28 cellular contexts compared by ENCODE assay signal in genomic region chr1:68586766-68587165, GRCh38.
"Had no signal": no experiment of that assay in that cellular context is flagged by ENCODE, and none has a peak within 500 bp of the region (broad histone marks: within the 10 kb centered on the region; RNA-seq: fewer than 3 reads in every experiment).

No MANE protein-coding gene starts in this region.

- H3K9me3 Mint-ChIP-seq: type B pancreatic cell had no signal

- H3K27me3 Mint-ChIP-seq: stimulated activated memory B cell treated with anti-CD40 and anti-IgM and Interleukin-4, amounts not matched to agents 10 μg/mL and 1 μg/mL and 100 μg/mL, for 72 hours; stimulated activated naive B cell treated with anti-CD40 and anti-IgM and Interleukin-4, amounts not matched to agents 10 μg/mL and 1 μg/mL and 100 μg/mL, for 72 hours; stimulated activated naive CD8-positive, alpha-beta T cell treated with anti-CD3 and anti-CD28 coated beads, Interleukin-15, amount 100 ng/mL, for 72 hours; stimulated activated naive CD8-positive, alpha-beta T cell treated with anti-CD3 and anti-CD28 coated beads, Interleukin-15, Interleukin-2, amounts not matched to agents 100 ng/mL and 50 ng/mL, for 24 hours had no signal

- H3K27me3 ChIP-seq: stomach, suprapubic skin, testis, thyroid gland, tibial artery, tibial nerve, transverse colon, upper lobe of left lung, upper lobe of right lung, uterus, vagina had no signal

- H3K4me1 ChIP-seq: stomach, suprapubic skin, testis, thyroid gland, tibial artery, tibial nerve, transverse colon, upper lobe of left lung, upper lobe of right lung, uterus, vagina had no signal

- H3K36me3 Mint-ChIP-seq: stimulated activated effector memory CD8-positive, alpha-beta T cell treated with anti-CD3 and anti-CD28 coated beads, Interleukin-12 subunit alpha, Interleukin-12 subunit beta, amount 100 ng/mL, for 72 hours; stimulated activated memory B cell treated with anti-CD40 and anti-IgM and Interleukin-4, amounts not matched to agents 10 μg/mL and 1 μg/mL and 100 μg/mL, for 72 hours; stimulated activated naive B cell treated with anti-CD40 and anti-IgM and Interleukin-4, amounts not matched to agents 10 μg/mL and 1 μg/mL and 100 μg/mL, for 72 hours; type B pancreatic cell had no signal

- H3K27ac ChIP-seq: stomach, suprapubic skin, testis, thoracic aorta, thyroid gland, tibial artery, tibial nerve, transverse colon, upper lobe of left lung, upper lobe of right lung, uterus, vagina had no signal

- H3K9me3 ChIP-seq: suprapubic skin, testis, thoracic aorta, thyroid gland, upper lobe of right lung, uterus, vagina had no signal

- ATAC-seq: stimulated activated effector memory CD8-positive, alpha-beta T cell treated with anti-CD3 and anti-CD28 coated beads, Interleukin-12 subunit alpha, Interleukin-12 subunit beta, amount 100 ng/mL, for 72 hours; stimulated activated memory B cell treated with anti-CD40 and anti-IgM and Interleukin-4, amounts not matched to agents 10 μg/mL and 1 μg/mL and 100 μg/mL, for 72 hours; stimulated activated naive B cell treated with anti-CD40 and anti-IgM and Interleukin-4, amounts not matched to agents 10 μg/mL and 1 μg/mL and 100 μg/mL, for 72 hours; stimulated activated naive CD8-positive, alpha-beta T cell treated with anti-CD3 and anti-CD28 coated beads, Interleukin-15, amount 100 ng/mL, for 72 hours; stimulated activated naive CD8-positive, alpha-beta T cell treated with anti-CD3 and anti-CD28 coated beads, Interleukin-15, Interleukin-2, amounts not matched to agents 100 U/mL and 50 U/mL, for 24 hours; upper lobe of right lung had no signal

- H3K4me1 Mint-ChIP-seq: stimulated activated effector memory CD8-positive, alpha-beta T cell treated with anti-CD3 and anti-CD28 coated beads, Interleukin-12 subunit alpha, Interleukin-12 subunit beta, amount 100 ng/mL, for 72 hours; stimulated activated memory B cell treated with anti-CD40 and anti-IgM and Interleukin-4, amounts not matched to agents 10 μg/mL and 1 μg/mL and 100 μg/mL, for 72 hours; stimulated activated naive B cell treated with anti-CD40 and anti-IgM and Interleukin-4, amounts not matched to agents 10 μg/mL and 1 μg/mL and 100 μg/mL, for 72 hours; stimulated activated naive CD8-positive, alpha-beta T cell treated with anti-CD3 and anti-CD28 coated beads, Interleukin-15, amount 100 ng/mL, for 72 hours had no signal

- H3K27ac Mint-ChIP-seq: stimulated activated effector memory CD8-positive, alpha-beta T cell treated with anti-CD3 and anti-CD28 coated beads, Interleukin-12 subunit alpha, Interleukin-12 subunit beta, amount 100 ng/mL, for 72 hours; stimulated activated memory B cell treated with anti-CD40 and anti-IgM and Interleukin-4, amounts not matched to agents 10 μg/mL and 1 μg/mL and 100 μg/mL, for 72 hours; stimulated activated naive B cell treated with anti-CD40 and anti-IgM and Interleukin-4, amounts not matched to agents 10 μg/mL and 1 μg/mL and 100 μg/mL, for 72 hours; stimulated activated naive CD8-positive, alpha-beta T cell treated with anti-CD3 and anti-CD28 coated beads, Interleukin-15, amount 100 ng/mL, for 72 hours; stimulated activated naive CD8-positive, alpha-beta T cell treated with anti-CD3 and anti-CD28 coated beads, Interleukin-15, Interleukin-2, amounts not matched to agents 100 ng/mL and 50 ng/mL, for 24 hours; type B pancreatic cell had no signal

- H3K4me3 Mint-ChIP-seq: stimulated activated effector memory CD8-positive, alpha-beta T cell treated with anti-CD3 and anti-CD28 coated beads, Interleukin-12 subunit alpha, Interleukin-12 subunit beta, amount 100 ng/mL, for 72 hours; stimulated activated memory B cell treated with anti-CD40 and anti-IgM and Interleukin-4, amounts not matched to agents 10 μg/mL and 1 μg/mL and 100 μg/mL, for 72 hours; stimulated activated naive B cell treated with anti-CD40 and anti-IgM and Interleukin-4, amounts not matched to agents 10 μg/mL and 1 μg/mL and 100 μg/mL, for 72 hours; stimulated activated naive CD8-positive, alpha-beta T cell treated with anti-CD3 and anti-CD28 coated beads, Interleukin-15, amount 100 ng/mL, for 72 hours; stimulated activated naive CD8-positive, alpha-beta T cell treated with anti-CD3 and anti-CD28 coated beads, Interleukin-15, Interleukin-2, amounts not matched to agents 100 ng/mL and 50 ng/mL, for 24 hours; type B pancreatic cell had no signal

- DNase-seq: stimulated activated CD4-positive, alpha-beta T cell treated with anti-CD3 and anti-CD28 coated beads, Interleukin-2, amount 100 ng/mL, for 48 hours; stimulated activated CD4-positive, alpha-beta T cell treated with anti-CD3 and anti-CD28 coated beads, Interleukin-4, amount 100 ng/mL, for 1 hour; stimulated activated CD4-positive, alpha-beta T cell treated with anti-CD3 and anti-CD28 coated beads, Interleukin-4, amount 100 ng/mL, for 24 hours; stimulated activated CD4-positive, alpha-beta T cell treated with anti-CD3 and anti-CD28 coated beads, Interleukin-4, amount 100 ng/mL, for 4 hours; stimulated activated CD8-positive, alpha-beta memory T cell treated with anti-CD3 and anti-CD28 coated beads, Interleukin-4, amount 100 ng/mL, for 48 hours; stimulated activated naive B cell treated with anti-CD40 and anti-IgM and Interleukin-4, amounts not matched to agents 10 μg/mL and 1 μg/mL and 100 μg/mL, for 72 hours; stimulated activated naive CD4-positive, alpha-beta T cell; stimulated activated naive CD4-positive, alpha-beta T cell treated with Interleukin-2 at 50 U/mL for 16 hours; stimulated activated naive CD8-positive, alpha-beta T cell treated with anti-CD3 and anti-CD28 coated beads, Interleukin-15, amount 100 ng/mL, for 72 hours; stimulated activated naive CD8-positive, alpha-beta T cell treated with anti-CD3 and anti-CD28 coated beads, Interleukin-15, Interleukin-2, amounts not matched to agents 100 U/mL and 50 U/mL, for 24 hours; stomach; substantia nigra; testis; thyroid gland; tibial artery; transverse colon; trophoblast cell; upper lobe of left lung; upper lobe of right lung; uterus had no signal

- H3K4me3 ChIP-seq: stomach, suprapubic skin, testis, thoracic aorta, thyroid gland, tibial artery, tibial nerve, transverse colon, upper lobe of left lung, upper lobe of right lung, uterus, vagina had no signal

- H3K36me3 ChIP-seq: stomach, suprapubic skin, thoracic aorta, thyroid gland, tibial artery, tibial nerve, transverse colon, upper lobe of left lung, upper lobe of right lung, uterus, vagina had no signal
